In genomic region chr2:18998492-18998891, GRCh38 we compare ENCODE assay signal across 14 cellular contexts.
A peak's percentile ranks its signal among the peaks of the same experiment; 100 is the strongest.
DNase-seq lines count a peak whose midpoint lies in the region; ATAC-seq and TF ChIP-seq lines count a peak whose summit lies in the region.
"Had no signal": no experiment of that assay in that cellular context is flagged by ENCODE, and none has a peak within 500 bp of the region (broad histone marks: within the 10 kb centered on the region; RNA-seq: fewer than 3 reads in every experiment).

No MANE protein-coding gene starts in this region.

- no peaks in the 10 kb centered on the region for H3K4me1 ChIP-seq in upper lobe of left lung
- H3K4me1 ChIP-seq: HAP-1 had no signal

- DNase-seq in Caki2 (ENCODE audit: low read depth) (peak; percentile 35), M059J (ENCODE audit: low read depth) (peak; percentile 6), fibroblast of gingiva (ENCODE audit: low read depth) (peak; percentile 32), renal cortical epithelial cell (ENCODE audit: low read depth) (peak; percentile 77), NCI-H2081 treated with DMSO at 0.1 percent for 48 hours (lab: John Stamatoyannopoulos, UW) (no peak), immature natural killer cell (no peak), upper lobe of left lung (no peak)
- DNase-seq: Calu3; CD4-positive, CD25-positive, alpha-beta regulatory T cell; DMS 273 treated with DMSO at 0.1 percent for 48 hours; HFFc6 had no signal

- in situ Hi-C loops in Caki2 (cut with HindIII; ENCODE audit: low pct_unique_long_range_greater_than_20kb, low sequenced_read_pairs): no loop called here

- ATAC-seq in GM19467 (IDR thresholded peaks at IDR 0.05; ENCODE audit: unreplicated experiment) (no peak), upper lobe of left lung (ENCODE audit: low FRiP score in 2 of 2) (no peak)

- H3K9me3 Mint-ChIP-seq in immature natural killer cell: peaks cover 14 to 42% (median 21%) of the 10 kb centered on the region in 6 donors
- H3K9me3 Mint-ChIP-seq: HFFc6 had no signal

- H3K36me3 ChIP-seq in upper lobe of left lung: no peaks in the 10 kb centered on the region
- H3K36me3 ChIP-seq: BLaER1 treated with 17β-estradiol and CSF1 and Interleukin-3, amounts not matched to agents 10 nM and 100 nM; HAP-1 had no signal

- H3K27me3 Mint-ChIP-seq in immature natural killer cell (ENCODE audit: low read depth in 3 of 3): no peaks in the 10 kb centered on the region
- H3K27me3 Mint-ChIP-seq: CD4-positive, CD25-positive, alpha-beta regulatory T cell had no signal

- TF ChIP-seq CTCF in upper lobe of left lung (IDR thresholded peaks at IDR 0.05): no peak

- H3K36me3 Mint-ChIP-seq in immature natural killer cell: peaks cover 0 to 6% (median 4%) of the 10 kb centered on the region in 3 donors
- H3K36me3 Mint-ChIP-seq: CD4-positive, CD25-positive, alpha-beta regulatory T cell had no signal

- H3K27me3 ChIP-seq in upper lobe of left lung: no peaks in the 10 kb centered on the region
- H3K27me3 ChIP-seq: BLaER1 treated with 17β-estradiol and CSF1 and Interleukin-3, amounts not matched to agents 10 nM and 100 nM had no signal

- no peaks in the 10 kb centered on the region for H3K4me1 Mint-ChIP-seq in immature natural killer cell
- H3K4me1 Mint-ChIP-seq: CD4-positive, CD25-positive, alpha-beta regulatory T cell had no signal

- no peaks in the 10 kb centered on the region for H3K9me3 ChIP-seq in upper lobe of left lung
- H3K9me3 ChIP-seq: BLaER1 treated with 17β-estradiol and CSF1 and Interleukin-3, amounts not matched to agents 10 nM and 100 nM; HAP-1 had no signal

- H3K4me3 Mint-ChIP-seq in immature natural killer cell: no peak overlapping the region
- H3K4me3 Mint-ChIP-seq: CD4-positive, CD25-positive, alpha-beta regulatory T cell; HFFc6 had no signal

- no peak for TF ChIP-seq POLR2A in upper lobe of left lung (IDR thresholded peaks at IDR 0.05)

- WGBS in upper lobe of left lung, 2 donors: 72 to 78% methylated on average over 1 of the region's 1 CpG

- no peak overlapping the region for H3K4me3 ChIP-seq in upper lobe of left lung
- H3K4me3 ChIP-seq: BLaER1 treated with 17β-estradiol and CSF1 and Interleukin-3, amounts not matched to agents 10 nM and 100 nM; HAP-1 had no signal

- no peak for TF ChIP-seq EP300 in upper lobe of left lung (IDR thresholded peaks at IDR 0.05)

- H3K27ac Mint-ChIP-seq in immature natural killer cell: no peak overlapping the region
- H3K27ac Mint-ChIP-seq: CD4-positive, CD25-positive, alpha-beta regulatory T cell; HFFc6 had no signal

- H3K27ac ChIP-seq in upper lobe of left lung: no peak overlapping the region
- H3K27ac ChIP-seq: BLaER1 treated with 17β-estradiol and CSF1 and Interleukin-3, amounts not matched to agents 10 nM and 100 nM had no signal

Comparison
In these comparisons a context has a peak if more than half of its experiments do, and no peak if none do; other contexts are left out.
1. DNase-seq: peak in Caki2 (single experiment), M059J (single experiment), fibroblast of gingiva (single experiment) and renal cortical epithelial cell (single experiment); none in NCI-H2081 treated with DMSO at 0.1 percent for 48 hours (single experiment), immature natural killer cell (0 of 3) and upper lobe of left lung (0 of 2).